ENCODE assay signal across 20 cellular contexts in genomic region chr20:51705400-51705799, GRCh38.
DNase-seq lines count a peak whose midpoint lies in the region; ATAC-seq and TF ChIP-seq lines count a peak whose summit lies in the region.
"Had no signal": no experiment of that assay in that cellular context is flagged by ENCODE, and none has a peak within 500 bp of the region (broad histone marks: within the 10 kb centered on the region; RNA-seq: fewer than 3 reads in every experiment).

No MANE protein-coding gene starts in this region.

- POLR2A ChIA-PET in PC-3 (lab: Charles Lee; ENCODE audit: unreplicated experiment): no interaction called here

- H3K27me3 ChIP-seq in endodermal cell (ENCODE audit: control insufficient read depth, insufficient read depth, low read length, poor library complexity, severe bottlenecking): no peaks in the 10 kb centered on the region
- H3K27me3 ChIP-seq in neural progenitor cell: no peaks in the 10 kb centered on the region
- no peaks in the 10 kb centered on the region for H3K27me3 ChIP-seq in PC-3 (ENCODE audit: low read length)
- H3K27me3 ChIP-seq: BLaER1 had no signal

- H3K4me3 Mint-ChIP-seq in endodermal cell (peak overlapping the region; percentile 2), neural progenitor cell (no peak overlapping the region)
- H3K4me3 Mint-ChIP-seq: CD4-positive, alpha-beta T cell; IgD-negative memory B cell had no signal

- H3K4me3 ChIP-seq in endodermal cell (ENCODE audit: low read length): peak overlapping the region; percentile 8
- peak overlapping the region; percentile 11 for H3K4me3 ChIP-seq in neural progenitor cell
- H3K4me3 ChIP-seq in PC-3 (ENCODE audit: low read length): no peak overlapping the region
- H3K4me3 ChIP-seq: BLaER1, PC-9 had no signal

- H3K4me2 ChIP-seq in neural progenitor cell (peak overlapping the region; percentile 50), PC-3 (ENCODE audit: low read length) (no peak overlapping the region)
- H3K4me2 ChIP-seq: PC-9 had no signal

- no peaks in the 10 kb centered on the region for H3K79me2 ChIP-seq in neural progenitor cell (ENCODE audit: low read depth)
- H3K79me2 ChIP-seq in PC-3 (ENCODE audit: low read length): no peaks in the 10 kb centered on the region

- H2AFZ ChIP-seq in neural progenitor cell (replicated peaks): no peak overlapping the region
- H2AFZ ChIP-seq in PC-3 (ENCODE audit: low read length): no peak overlapping the region
- H2AFZ ChIP-seq: PC-9 had no signal

- DNase-seq in NCI-H1417 (lab: John Stamatoyannopoulos, UW) (peak in 2 of 3 experiments; percentile 27 to 75), NCI-H1417 treated with DMSO at 0.1 percent for 48 hours (lab: John Stamatoyannopoulos, UW) (no peak), NCI-H146 (lab: John Stamatoyannopoulos, UW) (peak; percentile 85), endodermal cell (no peak), neural progenitor cell (ENCODE audit: low spot score) (peak; percentile 41), PC-3 (no peak)
- DNase-seq: ACHN; CD4-positive, alpha-beta T cell; COR-L47; DND-41; HCEC 1CT; NCI-H1105; NCI-H187 treated with DMSO at 0.1 percent for 48 hours; NCI-H510A treated with DMSO at 0.1 percent for 48 hours; PC-9 had no signal

- H3K4me1 ChIP-seq in endodermal cell (ENCODE audit: control insufficient read depth, insufficient read depth, low read length) (peaks cover 34% of the 10 kb centered on the region), neural progenitor cell (peaks cover 60% of the 10 kb centered on the region), PC-3 (ENCODE audit: insufficient read depth, low read length) (peaks cover 8% of the 10 kb centered on the region)

- H3K9ac ChIP-seq in endodermal cell (ENCODE audit: extremely low read depth, low read length, poor library complexity, severe bottlenecking) (no peak overlapping the region), neural progenitor cell (no peak overlapping the region), PC-3 (ENCODE audit: low read length) (no peak overlapping the region)
- H3K9ac ChIP-seq: BLaER1 had no signal

- H3K36me3 ChIP-seq in endodermal cell (ENCODE audit: control insufficient read depth, insufficient read depth, low read length) (peaks cover 7% of the 10 kb centered on the region), neural progenitor cell (no peaks in the 10 kb centered on the region), PC-3 (ENCODE audit: low read depth, low read length) (no peaks in the 10 kb centered on the region)
- H3K36me3 ChIP-seq: BLaER1 had no signal

- H3K9me3 ChIP-seq in endodermal cell (ENCODE audit: control insufficient read depth, low read length) (no peaks in the 10 kb centered on the region), neural progenitor cell (ENCODE audit: low read depth) (no peaks in the 10 kb centered on the region), PC-3 (ENCODE audit: low read length) (no peaks in the 10 kb centered on the region)
- H3K9me3 ChIP-seq: BLaER1 had no signal

- WGBS in endodermal cell (ENCODE audit: insufficient coverage in 1 of 2, insufficient read length in 1 of 2), 2 experiments: 50 to 52% methylated on average over 3 of the region's 4 CpGs

- H3K27ac ChIP-seq in endodermal cell (ENCODE audit: low read depth, low read length): no peak overlapping the region
- H3K27ac ChIP-seq in neural progenitor cell: peak overlapping the region; percentile 65
- H3K27ac ChIP-seq in PC-3 (ENCODE audit: low read length): no peak overlapping the region
- H3K27ac ChIP-seq: 22Rv1, BLaER1, PC-9 had no signal

- H3K27me3 Mint-ChIP-seq in endodermal cell (ENCODE audit: insufficient read depth): peaks cover 4% of the 10 kb centered on the region
- no peaks in the 10 kb centered on the region for H3K27me3 Mint-ChIP-seq in neural progenitor cell (ENCODE audit: insufficient read depth, low read depth)

- H3K9me3 Mint-ChIP-seq in endodermal cell: no peaks in the 10 kb centered on the region
- no peaks in the 10 kb centered on the region for H3K9me3 Mint-ChIP-seq in neural progenitor cell
- H3K9me3 Mint-ChIP-seq: CD4-positive, alpha-beta T cell; IgD-negative memory B cell had no signal

- no peaks in the 10 kb centered on the region for H3K9me2 ChIP-seq in PC-3 (replicated peaks; ENCODE audit: low read length)

- H4K20me1 ChIP-seq in neural progenitor cell (ENCODE audit: low read depth): no peaks in the 10 kb centered on the region
- no peaks in the 10 kb centered on the region for H4K20me1 ChIP-seq in PC-3 (ENCODE audit: low read length)
- H4K20me1 ChIP-seq: BLaER1 had no signal

- TF ChIP-seq CTCF in endodermal cell (conservative IDR thresholded peaks at IDR 0.05): no peak
- no peak for TF ChIP-seq CTCF in neural progenitor cell (IDR thresholded peaks at IDR 0.05)
- no peak for TF ChIP-seq CTCF in PC-3 (conservative IDR thresholded peaks at IDR 0.05; ENCODE audit: low read depth, low read length)

- peak overlapping the region; percentile 28 for H3K27ac Mint-ChIP-seq in endodermal cell
- no peak overlapping the region for H3K27ac Mint-ChIP-seq in neural progenitor cell
- H3K27ac Mint-ChIP-seq: CD4-positive, alpha-beta T cell; IgD-negative memory B cell had no signal

- H3K4me1 Mint-ChIP-seq in endodermal cell (peaks cover 68% of the 10 kb centered on the region), neural progenitor cell (peaks cover 54% of the 10 kb centered on the region)
- H3K4me1 Mint-ChIP-seq: IgD-negative memory B cell had no signal

- intact Hi-C loops in PC-3 (cut with micrococcal nuclease): no loop called here

- peaks cover 58% of the 10 kb centered on the region for H3F3A ChIP-seq in neural progenitor cell (ENCODE audit: low read depth)
- no peaks in the 10 kb centered on the region for H3F3A ChIP-seq in PC-3 (ENCODE audit: low read length, unreplicated experiment)

- no TSS peak for BruUV-seq in PC-3 (replicated peaks; lab: Mats Ljungman, UMichigan)

- H3K36me3 Mint-ChIP-seq in endodermal cell (ENCODE audit: low read depth): peaks cover 19% of the 10 kb centered on the region
- H3K36me3 Mint-ChIP-seq in neural progenitor cell: peaks cover 2% of the 10 kb centered on the region

- no peak for ATAC-seq in PC-3
- no peak for ATAC-seq in esophagus mucosa
- no peak for ATAC-seq in HG03196 (IDR thresholded peaks at IDR 0.05; ENCODE audit: unreplicated experiment)

- CTCF ChIA-PET in PC-3 (lab: Charles Lee): no interaction called here

Comparison
In these comparisons a context has a peak if more than half of its experiments do, and no peak if none do; other contexts are left out.
1. DNase-seq: peak in NCI-H1417 (2 of 3), NCI-H146 (single experiment) and neural progenitor cell (single experiment); none in NCI-H1417 treated with DMSO at 0.1 percent for 48 hours (single experiment), endodermal cell (single experiment) and PC-3 (single experiment).